ENCODE assay signal across 8 cellular contexts in genomic region chr4:52545099-52546069, GRCh38.
DNase-seq lines count a peak whose midpoint lies in the region; ATAC-seq, FAIRE-seq and TF ChIP-seq lines count a peak whose summit lies in the region.

No MANE protein-coding gene starts in this region.

- no peaks in the 10 kb centered on the region for H3K4me1 ChIP-seq in HEK293 (ENCODE audit: control insufficient read depth, insufficient read depth, low read length)

- no peak overlapping the region for H3K4me3 ChIP-seq in GM06990 (replicated peaks; ENCODE audit: low read depth, low read length)
- H3K4me3 ChIP-seq in HEK293 (ENCODE audit: low read depth, low read length), result no peak overlapping the region
- no peak overlapping the region for H3K4me3 ChIP-seq in bronchial epithelial cell (ENCODE audit: low read depth, low read length)

- POLR2A ChIA-PET in HEK293 (lab: Yijun Ruan, JAX), result interaction anchor here (0.6 to 0.7 kb wide), 2 partner anchors 161 to 652 kb away, joined by 3 to 5 read pairs; no protein-coding TSS in a partner anchor

- DNase-seq in GM06990 (ENCODE audit: extremely low read depth, insufficient read length), result peak; percentile 12
- peak; percentile 62 for DNase-seq in NCI-H146 treated with DMSO at 0.1 percent for 48 hours (lab: John Stamatoyannopoulos, UW; ENCODE audit: unreplicated experiment)
- peak; percentile 59 for DNase-seq in bronchial epithelial cell (ENCODE audit: low read depth)
- DNase-seq in islet precursor cell, result peak; percentile 84
- peak; percentile 32 for DNase-seq in stimulated activated CD4-positive, alpha-beta T cell treated with anti-CD3 and anti-CD28 coated beads, Interleukin-1b, Interleukin-23, amount 100 ng/mL, for 4 hours (ENCODE audit: low read depth in 2 of 2)

- peak; percentile 98 for TF ChIP-seq CTCF in GM06990 (IDR thresholded peaks at IDR 0.05; ENCODE audit: insufficient read depth, low read length, poor library complexity, severe bottlenecking)
- TF ChIP-seq CTCF in HEK293 (tag by site-specific recombination; IDR thresholded peaks at IDR 0.05), result peak; percentile 48
- TF ChIP-seq CTCF in VCaP (conservative IDR thresholded peaks at IDR 0.05), result peak; percentile 98
- peak; percentile 96 for TF ChIP-seq CTCF in bronchial epithelial cell (IDR thresholded peaks at IDR 0.05; ENCODE audit: insufficient read depth, low read length, severe bottlenecking)

- no peaks in the 10 kb centered on the region for H3K9me3 ChIP-seq in HEK293 (ENCODE audit: control insufficient read depth, insufficient read depth, low read depth, low read length)

- CTCF ChIA-PET in HEK293 (lab: Yijun Ruan, JAX), result interaction anchor here (0.6 to 4.0 kb wide), 24 partner anchors 12 to 1688 kb away, joined by 3 to 77 read pairs (median 3); partner anchors contain the start of gene USP46

- ATAC-seq in HG03108 (IDR thresholded peaks at IDR 0.05; ENCODE audit: unreplicated experiment), result no peak

- no peaks in the 10 kb centered on the region for H3K27me3 ChIP-seq in GM06990 (replicated peaks; ENCODE audit: control insufficient read depth, insufficient read depth, low read length)
- H3K27me3 ChIP-seq in bronchial epithelial cell (ENCODE audit: control insufficient read depth, insufficient read depth, low read length), result no peaks in the 10 kb centered on the region

- FAIRE-seq in bronchial epithelial cell (lab: Jason Lieb, UNC), result no peak

- no peak overlapping the region for H3K27ac ChIP-seq in HEK293 (ENCODE audit: extremely low read depth, low read depth, low read length)
- no peak overlapping the region for H3K27ac ChIP-seq in VCaP

- H3K36me3 ChIP-seq in GM06990 (ENCODE audit: control insufficient read depth, insufficient read depth, low read length) (no peaks in the 10 kb centered on the region), HEK293 (ENCODE audit: control insufficient read depth in 2 of 2, insufficient read depth in 1 of 2, low read length in 2 of 2) (no peaks in the 10 kb centered on the region), bronchial epithelial cell (ENCODE audit: control insufficient read depth, insufficient read depth, low read length) (no peaks in the 10 kb centered on the region)

TF ChIP-seq in HEK293, 187 proteins besides CTCF, POLR2A, EP300 and RAD21:
- TF ChIP-seq IKZF3 (tag by site-specific recombination; IDR thresholded peaks at IDR 0.05) (0 out of 2 replicates have a peak, but pooled peaks have one; percentile 50), ZNF549 (tag by site-specific recombination; IDR thresholded peaks at IDR 0.05) (no peak), ZNF530 (tag by site-specific recombination; IDR thresholded peaks at IDR 0.05; ENCODE audit: low read depth) (no peak), ZNF792 (tag by site-specific recombination; IDR thresholded peaks at IDR 0.05) (no peak), ZXDB (tag by site-specific recombination; IDR thresholded peaks at IDR 0.05) (no peak), ZNF529 (tag by site-specific recombination; IDR thresholded peaks at IDR 0.05; ENCODE audit: insufficient replicate concordance) (no peak), ZNF354C (tag by site-specific recombination; IDR thresholded peaks at IDR 0.05; ENCODE audit: borderline replicate concordance, low read depth) (no peak), PRDM6 (tag by site-specific recombination; IDR thresholded peaks at IDR 0.05) (peak; percentile 27; the same call in 1 of the 2 replicates), ZNF350 (tag by site-specific recombination; IDR thresholded peaks at IDR 0.05) (no peak), ZNF2 (tag by site-specific recombination; IDR thresholded peaks at IDR 0.05) (no peak), ZNF660 (tag by site-specific recombination; IDR thresholded peaks at IDR 0.05) (no peak), ZSCAN30 (tag by site-specific recombination; IDR thresholded peaks at IDR 0.05) (0 out of 2 replicates have a peak, but pooled peaks have one; percentile 38), ZNF654 (tag by site-specific recombination; IDR thresholded peaks at IDR 0.05; ENCODE audit: low read depth) (peak; percentile 88)

Comparison
In these comparisons a context has a peak if more than half of its experiments do, and no peak if none do; other contexts are left out.
1. DNase-seq: peak in every context shown above with its lines; median percentile 84 in islet precursor cell; 62 in NCI-H146 treated with DMSO at 0.1 percent for 48 hours; 59 in bronchial epithelial cell; 32 in stimulated activated CD4-positive, alpha-beta T cell treated with anti-CD3 and anti-CD28 coated beads, Interleukin-1b, Interleukin-23, amount 100 ng/mL, for 4 hours; 12 in GM06990.
2. CTCF ChIP-seq: peak in every context shown above with its lines; median percentile 98 in GM06990; 98 in VCaP; 96 in bronchial epithelial cell; 48 in HEK293.